Comparison of ENCODE assay signal across 8 cellular contexts in the genomic region with DNA sequence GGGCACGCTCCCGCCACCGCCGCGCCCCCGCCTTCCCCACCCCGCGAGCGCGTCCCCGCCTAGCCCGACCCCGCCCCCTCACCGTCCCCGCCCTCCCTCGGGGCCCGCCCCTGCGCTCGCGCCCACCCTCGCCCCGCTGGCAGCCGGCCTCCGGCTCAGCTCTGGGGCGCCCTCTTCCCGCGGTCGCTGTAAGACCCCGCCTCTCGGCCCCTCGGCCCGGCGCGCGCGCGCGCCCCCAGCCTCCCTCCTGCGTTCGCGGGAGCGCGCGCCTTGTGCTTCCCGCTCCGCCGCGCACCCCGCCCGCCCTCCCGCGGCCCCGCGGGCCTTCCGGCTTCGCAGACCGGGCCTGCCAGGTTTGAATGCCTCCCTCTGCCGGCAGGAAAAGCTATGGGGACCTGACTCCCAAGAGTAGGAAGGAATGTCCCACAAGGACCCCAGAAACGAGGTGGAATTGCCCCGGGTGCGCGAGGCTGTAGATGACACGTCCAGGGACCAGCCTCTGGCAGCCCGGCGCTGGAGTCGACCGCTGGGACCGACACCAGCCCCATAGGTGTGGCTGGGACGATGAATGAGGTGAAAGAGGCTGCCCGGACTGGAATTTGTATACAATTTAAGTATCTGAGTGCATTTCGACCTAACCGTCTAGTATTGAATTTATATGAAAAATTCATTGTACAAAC.
DNase-seq lines count a peak whose midpoint lies in the region; ATAC-seq and TF ChIP-seq lines count a peak whose summit lies in the region.

No MANE protein-coding gene starts in this region.

- H3K27ac ChIP-seq in muscle layer of colon (ENCODE audit: low read depth, low read length) = peak overlapping the region; percentile 97

- TF ChIP-seq POLR2A in erythroblast (IDR thresholded peaks at IDR 0.05; ENCODE audit: low read length) = no peak

- DNase-seq in DMS53 treated with DMSO at 0.1 percent for 48 hours (lab: John Stamatoyannopoulos, UW; ENCODE audit: unreplicated experiment) (peak; percentile 67), OCI-M2 (lab: John Stamatoyannopoulos, UW; ENCODE audit: unreplicated experiment) (peak; percentile 29), erythroblast (lab: John Stamatoyannopoulos, UW) (peak; percentile 96 to 98)
- DNase-seq in activated T-cell treated with anti-CD3 and anti-CD28 coated beads, Interleukin-2, amount 50 U/mL, for 1 hour = peak; percentile 98
- DNase-seq in stimulated activated CD8-positive, alpha-beta memory T cell treated with anti-CD3 and anti-CD28 coated beads, Interleukin-7, amount 100 ng/mL, for 1 hour (ENCODE audit: low read depth in 2 of 2) = peak; percentile 87 to 88

- H3K36me3 ChIP-seq in muscle layer of colon (ENCODE audit: insufficient read depth, low read length) = no peaks in the 10 kb centered on the region

- peak; percentile 40; the same call in 1 of the 2 replicates for TF ChIP-seq RAD21 in Ishikawa (IDR thresholded peaks at IDR 0.05; ENCODE audit: low read depth)

- no peaks in the 10 kb centered on the region for H3K27me3 ChIP-seq in muscle layer of colon (ENCODE audit: control insufficient read depth in 1 of 2, insufficient read depth in 2 of 2, low read length in 2 of 2)

- H3K9ac ChIP-seq in muscle layer of colon (ENCODE audit: low read length) = peak overlapping the region; percentile 53

- ATAC-seq in GM21619 (IDR thresholded peaks at IDR 0.05; ENCODE audit: unreplicated experiment) = peak; percentile 65

- no peak for TF ChIP-seq EP300 in Ishikawa (IDR thresholded peaks at IDR 0.05; ENCODE audit: borderline replicate concordance)

- peak overlapping the region; percentile 81 to 98 for H3K4me3 ChIP-seq in muscle layer of colon (ENCODE audit: low read depth in 1 of 2, low read length in 2 of 2)

- no peaks in the 10 kb centered on the region for H3K9me3 ChIP-seq in muscle layer of colon (ENCODE audit: low read length)

- H3K4me1 ChIP-seq in muscle layer of colon (ENCODE audit: insufficient read depth, low read length) = peaks cover 10% of the 10 kb centered on the region

TF ChIP-seq in Ishikawa, 13 proteins besides CTCF, POLR2A, EP300 and RAD21:
- TF ChIP-seq YY1 (IDR thresholded peaks at IDR 0.05; ENCODE audit: low read depth) = no peak
- no peak for TF ChIP-seq ZBTB7A (IDR thresholded peaks at IDR 0.05; ENCODE audit: low read depth)
- no peak for TF ChIP-seq MAX (IDR thresholded peaks at IDR 0.05)
- no peak for TF ChIP-seq TAF1 (IDR thresholded peaks at IDR 0.05; ENCODE audit: low read depth)
- TF ChIP-seq FOXM1 (IDR thresholded peaks at IDR 0.05; ENCODE audit: borderline replicate concordance, low read depth) = no peak
- no peak for TF ChIP-seq NFIC (IDR thresholded peaks at IDR 0.05)
- no peak for TF ChIP-seq TCF12 (IDR thresholded peaks at IDR 0.05; ENCODE audit: low read depth)
- TF ChIP-seq CEBPB (IDR thresholded peaks at IDR 0.05) = no peak
- TF ChIP-seq, protein P1, sequence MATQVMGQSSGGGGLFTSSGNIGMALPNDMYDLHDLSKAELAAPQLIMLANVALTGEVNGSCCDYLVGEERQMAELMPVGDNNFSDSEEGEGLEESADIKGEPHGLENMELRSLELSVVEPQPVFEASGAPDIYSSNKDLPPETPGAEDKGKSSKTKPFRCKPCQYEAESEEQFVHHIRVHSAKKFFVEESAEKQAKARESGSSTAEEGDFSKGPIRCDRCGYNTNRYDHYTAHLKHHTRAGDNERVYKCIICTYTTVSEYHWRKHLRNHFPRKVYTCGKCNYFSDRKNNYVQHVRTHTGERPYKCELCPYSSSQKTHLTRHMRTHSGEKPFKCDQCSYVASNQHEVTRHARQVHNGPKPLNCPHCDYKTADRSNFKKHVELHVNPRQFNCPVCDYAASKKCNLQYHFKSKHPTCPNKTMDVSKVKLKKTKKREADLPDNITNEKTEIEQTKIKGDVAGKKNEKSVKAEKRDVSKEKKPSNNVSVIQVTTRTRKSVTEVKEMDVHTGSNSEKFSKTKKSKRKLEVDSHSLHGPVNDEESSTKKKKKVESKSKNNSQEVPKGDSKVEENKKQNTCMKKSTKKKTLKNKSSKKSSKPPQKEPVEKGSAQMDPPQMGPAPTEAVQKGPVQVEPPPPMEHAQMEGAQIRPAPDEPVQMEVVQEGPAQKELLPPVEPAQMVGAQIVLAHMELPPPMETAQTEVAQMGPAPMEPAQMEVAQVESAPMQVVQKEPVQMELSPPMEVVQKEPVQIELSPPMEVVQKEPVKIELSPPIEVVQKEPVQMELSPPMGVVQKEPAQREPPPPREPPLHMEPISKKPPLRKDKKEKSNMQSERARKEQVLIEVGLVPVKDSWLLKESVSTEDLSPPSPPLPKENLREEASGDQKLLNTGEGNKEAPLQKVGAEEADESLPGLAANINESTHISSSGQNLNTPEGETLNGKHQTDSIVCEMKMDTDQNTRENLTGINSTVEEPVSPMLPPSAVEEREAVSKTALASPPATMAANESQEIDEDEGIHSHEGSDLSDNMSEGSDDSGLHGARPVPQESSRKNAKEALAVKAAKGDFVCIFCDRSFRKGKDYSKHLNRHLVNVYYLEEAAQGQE (IDR thresholded peaks at IDR 0.05; ENCODE audit: low read depth) = no peak
- no peak for TF ChIP-seq TEAD4 (IDR thresholded peaks at IDR 0.05)
- TF ChIP-seq USF1 (IDR thresholded peaks at IDR 0.05) = no peak

Comparison
In these comparisons a context has a peak if more than half of its experiments do, and no peak if none do; other contexts are left out.
1. Peak in every context shown above with its lines: DNase-seq, ATAC-seq, H3K4me3 ChIP-seq and H3K27ac ChIP-seq.
2. DNase-seq: peak in every context shown above with its lines; median percentile 98 in activated T-cell treated with anti-CD3 and anti-CD28 coated beads, Interleukin-2, amount 50 U/mL, for 1 hour; 97 in erythroblast; 88 in stimulated activated CD8-positive, alpha-beta memory T cell treated with anti-CD3 and anti-CD28 coated beads, Interleukin-7, amount 100 ng/mL, for 1 hour; 67 in DMS53 treated with DMSO at 0.1 percent for 48 hours; 29 in OCI-M2.